Comparison of ENCODE assay signal across 8 cellular contexts in the genomic region with DNA sequence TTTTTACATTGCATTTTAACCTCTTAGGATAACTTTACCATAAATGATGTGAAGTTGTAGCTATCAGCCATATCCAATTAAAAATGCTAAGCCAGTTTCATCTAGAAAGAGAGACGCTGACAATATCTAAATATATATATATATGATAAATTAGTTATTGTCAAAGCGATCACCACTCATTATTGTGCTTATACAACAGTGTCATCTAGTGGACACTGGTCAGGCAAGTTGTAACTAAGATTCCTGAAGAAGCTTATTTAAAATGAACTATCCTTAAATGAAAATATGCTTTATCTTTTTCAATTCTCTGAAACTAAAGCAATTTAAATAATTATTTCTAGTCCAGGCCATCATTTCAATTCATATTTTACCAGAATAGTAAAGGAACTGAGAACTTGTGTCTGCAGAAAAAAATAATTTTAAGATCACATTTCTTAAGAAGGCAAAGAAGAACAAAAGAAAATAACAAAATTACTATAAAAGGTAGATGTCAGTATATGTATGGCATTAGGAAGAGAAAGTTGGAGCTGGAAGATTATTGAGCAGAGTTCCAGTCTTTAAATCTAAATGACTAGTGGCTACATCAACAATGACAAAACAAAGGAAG.
DNase-seq lines count a peak whose midpoint lies in the region; ATAC-seq and TF ChIP-seq lines count a peak whose summit lies in the region.

No MANE protein-coding gene starts in this region.

- DNase-seq in AG09319 (ENCODE audit: extremely low read depth, low read depth) = peak; percentile 24
- peak; percentile 63 for DNase-seq in NCI-H69 (lab: John Stamatoyannopoulos, UW)
- no peak for DNase-seq in coronary artery (ENCODE audit: low spot score)
- DNase-seq in mucosa of descending colon = peak in 1 of 3 donors; percentile 38
- DNase-seq in NK-92 treated with Interleukin-12 subunit alpha and Interleukin-12 subunit beta, amount 100 ng/mL, for 24 hours (lab: John Stamatoyannopoulos, UW) = no peak

- peak; percentile 43 for ATAC-seq in GM18867 (IDR thresholded peaks at IDR 0.05; ENCODE audit: unreplicated experiment)
- peak; percentile 36 for ATAC-seq in mucosa of descending colon
- ATAC-seq in HG03039 (IDR thresholded peaks at IDR 0.05; ENCODE audit: unreplicated experiment) = no peak
- ATAC-seq in HG03095 (IDR thresholded peaks at IDR 0.05; ENCODE audit: unreplicated experiment) = no peak

- H3K4me3 ChIP-seq in coronary artery (no peak overlapping the region), mucosa of descending colon (no peak overlapping the region)

- intact Hi-C loops in mucosa of descending colon (cut with DNase I, micrococcal nuclease) = no loop called here

- H3K4me1 ChIP-seq in mucosa of descending colon (ENCODE audit: low read depth) = no peaks in the 10 kb centered on the region

- no peaks in the 10 kb centered on the region for H3K9me3 ChIP-seq in mucosa of descending colon

- no peak overlapping the region for H3K27ac ChIP-seq in coronary artery

- H3K36me3 ChIP-seq in mucosa of descending colon (ENCODE audit: low read depth) = no peaks in the 10 kb centered on the region

- peak; percentile 93 for TF ChIP-seq CTCF in AG09319 (IDR thresholded peaks at IDR 0.05; ENCODE audit: low read depth, low read length)
- TF ChIP-seq CTCF in coronary artery (IDR thresholded peaks at IDR 0.05) = peak; percentile 82
- TF ChIP-seq CTCF in mucosa of descending colon (IDR thresholded peaks at IDR 0.05) = peak; percentile 59

Comparison
In these comparisons a context has a peak if more than half of its experiments do, and no peak if none do; other contexts are left out.
1. DNase-seq: peak in AG09319 (single experiment) and NCI-H69 (single experiment); none in coronary artery (single experiment) and NK-92 treated with Interleukin-12 subunit alpha and Interleukin-12 subunit beta, amount 100 ng/mL, for 24 hours (single experiment).
2. ATAC-seq: peak in GM18867 (single experiment) and mucosa of descending colon (single experiment); none in HG03039 (single experiment) and HG03095 (single experiment).
3. Peak in every context shown above with its lines, with median percentiles within 50 percentile points of each other: CTCF ChIP-seq.